34 cellular contexts compared by ENCODE assay signal in the genomic region with DNA sequence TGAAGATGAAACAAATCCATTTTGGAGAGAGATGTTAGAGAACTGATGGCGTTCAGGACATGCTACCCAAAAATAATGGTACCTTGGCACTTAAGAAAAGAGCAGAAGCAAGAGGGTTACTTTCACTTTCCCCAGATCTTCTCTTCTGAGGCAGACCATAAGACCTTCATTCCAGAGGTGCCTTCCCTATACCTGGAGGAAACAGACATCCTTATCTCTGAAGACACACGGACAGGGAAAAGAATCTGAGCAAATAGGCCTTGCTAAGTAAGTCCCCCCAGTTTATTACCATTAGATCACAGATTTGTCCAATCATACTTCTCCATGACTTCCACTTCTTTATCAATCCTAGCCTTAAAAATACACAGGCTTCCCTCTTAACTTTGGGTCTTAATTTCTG. TPM values are rescaled to one million over a fixed set of nuclear protein-coding genes. Genes with fewer than 3 reads are reported as not detected.
A peak's percentile ranks its signal among the peaks of the same experiment; 100 is the strongest.
DNase-seq lines count a peak whose midpoint lies in the region; ATAC-seq, FAIRE-seq and TF ChIP-seq lines count a peak whose summit lies in the region.
"Had no signal": no experiment of that assay in that cellular context is flagged by ENCODE, and none has a peak within 500 bp of the region (broad histone marks: within the 10 kb centered on the region; RNA-seq: fewer than 3 reads in every experiment).

No MANE protein-coding gene starts in this region.

- H2AK5ac ChIP-seq in IMR-90 (ENCODE audit: low read depth, low read length), result no peak overlapping the region; the same call in 1 of the 2 replicates

- H3K9me3 Mint-ChIP-seq in brain, result peaks cover 0 to 2% (median 0%) of the 10 kb centered on the region in 5 experiments
- H3K9me3 Mint-ChIP-seq: activated naive CD4-positive, alpha-beta T cell treated with anti-CD3 and anti-CD28 coated beads, Interleukin-2, amount 10 ng/mL, durations not matched to agents 7 days and 5 days; activated T-helper 17 cell treated with anti-CD3 and anti-CD28 coated beads, Interleukin-2, amount 50 U/mL, for 72 hours; immature natural killer cell; stimulated activated naive CD8-positive, alpha-beta T cell treated with anti-CD3 and anti-CD28 coated beads, Interleukin-15, Interleukin-2, amounts not matched to agents 100 ng/mL and 50 ng/mL, for 24 hours had no signal

- H4K5ac ChIP-seq in IMR-90 (ENCODE audit: low read depth, low read length), result peak overlapping the region; percentile 9; the same call in 1 of the 2 replicates

- FAIRE-seq in A549 (lab: Jason Lieb, UNC), result no peak
- no peak for FAIRE-seq in kidney (lab: Jason Lieb, UNC)
- FAIRE-seq: A204.1, GM18507 had no signal

- peaks cover 10% of the 10 kb centered on the region; the same call in 1 of the 2 replicates for H4K20me1 ChIP-seq in IMR-90 (ENCODE audit: insufficient read depth, low read length)

- H3K56ac ChIP-seq in IMR-90 (ENCODE audit: extremely low read depth, insufficient read depth, low read length), result no peak overlapping the region

- peak overlapping the region; percentile 46 to 59; a peak in 3 of 4 replicates for H4K8ac ChIP-seq in IMR-90 (ENCODE audit: low read depth in 2 of 2, low read length in 2 of 2)

- no peak for ATAC-seq in A549
- ATAC-seq in IMR-90 (ENCODE audit: low read depth), result no peak
- ATAC-seq in GM18868 (IDR thresholded peaks at IDR 0.05; ENCODE audit: unreplicated experiment), result no peak
- no peak for ATAC-seq in GM21390 (IDR thresholded peaks at IDR 0.05; ENCODE audit: unreplicated experiment)
- ATAC-seq: activated CD4-positive, alpha-beta T cell treated with anti-CD3 and anti-CD28 coated beads for 36 hours; activated T-helper 17 cell treated with anti-CD3 and anti-CD28 coated beads, Interleukin-2, amount 50 U/mL, for 72 hours; CD8-positive, alpha-beta T cell; Right ventricle myocardium inferior had no signal

- POLR2A ChIA-PET in A549 (lab: Yijun Ruan, JAX) (no interaction called here), IMR-90 (lab: Charles Lee; ENCODE audit: unreplicated experiment) (no interaction called here)

- H3K79me1 ChIP-seq in IMR-90 (ENCODE audit: low read depth in 1 of 2, low read length in 2 of 2), result peaks cover 0 to 25% of the 10 kb centered on the region in 2 experiments; a peak in 2 of 4 replicates

- H3K4ac ChIP-seq in IMR-90 (ENCODE audit: low read depth, low read length), result peak overlapping the region; percentile 24; the same call in 1 of the 2 replicates

- peak overlapping the region; percentile 56; the same call in 1 of the 2 replicates for H2BK120ac ChIP-seq in IMR-90 (ENCODE audit: low read depth, low read length)

- H3K4me1 Mint-ChIP-seq in brain, result peaks cover 24% of the 10 kb centered on the region

- dilution Hi-C loops in IMR-90 (cut with HindIII; ENCODE audit: low sequenced_read_pairs, unreplicated experiment), result no loop called here

- H3K36me3 Mint-ChIP-seq in brain, result no peaks in the 10 kb centered on the region
- H3K36me3 Mint-ChIP-seq: CD8-positive, alpha-beta T cell; immature natural killer cell had no signal

- peak overlapping the region; percentile 18 to 77 (median 43) for H3K4me3 Mint-ChIP-seq in brain
- H3K4me3 Mint-ChIP-seq: activated CD4-positive, alpha-beta T cell treated with anti-CD3 and anti-CD28 coated beads for 36 hours; activated naive CD4-positive, alpha-beta T cell treated with anti-CD3 and anti-CD28 coated beads, Interleukin-2, amount 10 ng/mL, durations not matched to agents 7 days and 5 days; activated T-helper 17 cell treated with anti-CD3 and anti-CD28 coated beads, Interleukin-2, amount 50 U/mL, for 72 hours; B cell; CD8-positive, alpha-beta T cell; stimulated activated naive CD8-positive, alpha-beta T cell treated with anti-CD3 and anti-CD28 coated beads, Interleukin-15, Interleukin-2, amounts not matched to agents 100 ng/mL and 50 ng/mL, for 24 hours had no signal

- in situ Hi-C loops in IMR-90 (cut with MboI; ENCODE audit: low sequenced_read_pairs), result no loop called here

- peaks cover 7% of the 10 kb centered on the region for H3K9me1 ChIP-seq in IMR-90 (ENCODE audit: insufficient read depth, low read length)

- CTCF ChIA-PET in A549 (lab: Yijun Ruan, JAX) (no interaction called here), IMR-90 (lab: Yijun Ruan, JAX) (no interaction called here)

- H3K4me3 ChIP-seq in A549, result no peak overlapping the region
- no peak overlapping the region for H3K4me3 ChIP-seq in IMR-90 (ENCODE audit: insufficient read depth, low read depth, low read length)
- peak overlapping the region; percentile 0 for H3K4me3 ChIP-seq in fibroblast of the aortic adventitia (ENCODE audit: low read depth, low read length)
- H3K4me3 ChIP-seq in kidney (ENCODE audit: low read length in 2 of 2), result no peak overlapping the region
- H3K4me3 ChIP-seq: adrenal gland, right atrium auricular region, thoracic aorta had no signal

- no peaks in the 10 kb centered on the region for H3K9me3 ChIP-seq in A549
- H3K9me3 ChIP-seq in IMR-90 (ENCODE audit: control insufficient read depth, insufficient read depth, low read length), result no peaks in the 10 kb centered on the region
- H3K9me3 ChIP-seq in kidney (ENCODE audit: control insufficient read depth in 1 of 2, low read length in 2 of 2), result no peaks in the 10 kb centered on the region
- H3K9me3 ChIP-seq: adrenal gland, right atrium auricular region, thoracic aorta, uterus had no signal

- peak overlapping the region; percentile 42; the same call in 1 of the 2 replicates for H3K9ac ChIP-seq in IMR-90 (ENCODE audit: low read depth, low read length)
- no peak overlapping the region for H3K9ac ChIP-seq in kidney (ENCODE audit: low read length in 2 of 2)

- peak overlapping the region; percentile 23 for H2BK5ac ChIP-seq in IMR-90 (ENCODE audit: low read depth, low read length, poor library complexity, severe bottlenecking)

- H3K4me1 ChIP-seq in A549 (peaks cover 33% of the 10 kb centered on the region), IMR-90 (ENCODE audit: control insufficient read depth, insufficient read depth, low read length) (peaks cover 11% of the 10 kb centered on the region), kidney (ENCODE audit: control insufficient read depth in 1 of 2, insufficient read depth in 1 of 2, low read depth in 1 of 2, low read length in 2 of 2) (peaks cover 0 to 2% of the 10 kb centered on the region in 2 donors)
- H3K4me1 ChIP-seq: uterus had no signal

- H2BK20ac ChIP-seq in IMR-90 (ENCODE audit: low read depth, low read length), result peak overlapping the region; percentile 53

- TF ChIP-seq EP300 in A549 (IDR thresholded peaks at IDR 0.05), result no peak

- peaks cover 16% of the 10 kb centered on the region for H3K27me3 Mint-ChIP-seq in brain

- H3K23ac ChIP-seq in IMR-90 (ENCODE audit: low read depth, low read length), result peak overlapping the region; percentile 53; the same call in 1 of the 2 replicates

- peak overlapping the region; percentile 67; the same call in 1 of the 2 replicates for H3K18ac ChIP-seq in IMR-90 (ENCODE audit: low read depth, low read length)

- peak overlapping the region in 2 of 5 experiments; percentile 16 to 21 for H3K27ac Mint-ChIP-seq in brain
- H3K27ac Mint-ChIP-seq: activated CD4-positive, alpha-beta T cell treated with anti-CD3 and anti-CD28 coated beads for 36 hours; activated naive CD4-positive, alpha-beta T cell treated with anti-CD3 and anti-CD28 coated beads, Interleukin-2, amount 10 ng/mL, durations not matched to agents 7 days and 5 days; activated T-helper 17 cell treated with anti-CD3 and anti-CD28 coated beads, Interleukin-2, amount 50 U/mL, for 72 hours; B cell; CD8-positive, alpha-beta T cell; immature natural killer cell; stimulated activated naive CD8-positive, alpha-beta T cell treated with anti-CD3 and anti-CD28 coated beads, Interleukin-15, Interleukin-2, amounts not matched to agents 100 ng/mL and 50 ng/mL, for 24 hours had no signal

- TF ChIP-seq POLR2A in A549 (IDR thresholded peaks at IDR 0.05; ENCODE audit: low read length), result no peak
- no peak for TF ChIP-seq POLR2A in IMR-90 (IDR thresholded peaks at IDR 0.05; ENCODE audit: low read depth, low read length)

- H3K36me3 ChIP-seq in IMR-90 (ENCODE audit: control insufficient read depth, insufficient read depth, low read length) (no peaks in the 10 kb centered on the region), kidney (ENCODE audit: control insufficient read depth in 1 of 2, insufficient read depth in 2 of 2, low read length in 2 of 2) (no peaks in the 10 kb centered on the region)
- H3K36me3 ChIP-seq: adrenal gland, brain microvascular endothelial cell, right atrium auricular region, thoracic aorta, uterus had no signal

- no peak overlapping the region for H2AK9ac ChIP-seq in IMR-90 (replicated peaks; ENCODE audit: low read depth, low read length, poor library complexity)

- peak overlapping the region; percentile 67 for H3K14ac ChIP-seq in IMR-90 (replicated peaks; ENCODE audit: low read depth, low read length)

- peak overlapping the region; percentile 30; the same call in 2 of the 3 replicates for H2BK15ac ChIP-seq in IMR-90 (ENCODE audit: low read depth, low read length)

- no peak for TF ChIP-seq RAD21 in A549 (conservative IDR thresholded peaks at IDR 0.05 in 1 of 2, IDR thresholded peaks at IDR 0.05 in 1 of 2)
- no peak for TF ChIP-seq RAD21 in IMR-90 (IDR thresholded peaks at IDR 0.05; ENCODE audit: low read length)

- intact Hi-C loops in IMR-90 (cut with micrococcal nuclease), result loop anchor here (5.0 kb wide), 1 partner anchor 38 kb away; no protein-coding TSS in a partner anchor
- intact Hi-C loops in kidney (cut with DNase I), result no loop called here

- 51% methylated on average over 2 of the region's 2 CpGs for WGBS in A549 (ENCODE audit: missing lambda C conversion rate)
- WGBS in IMR-90 (ENCODE audit: extremely low coverage in 2 of 2, insufficient read length in 1 of 2), 2 experiments, result 100% methylated on average over 1 of the region's 2 CpGs; no CpG with 5 or more reads in 1 of the 2 experiments

- no TSS peak for BruUV-seq in IMR-90 (replicated peaks; lab: Mats Ljungman, UMichigan)

- H3K27me3 ChIP-seq in IMR-90 (ENCODE audit: control insufficient read depth, insufficient read depth, low read length), result no peaks in the 10 kb centered on the region
- H3K27me3 ChIP-seq: brain microvascular endothelial cell, right atrium auricular region, uterus had no signal

- peak overlapping the region; percentile 62 for H3K4me2 ChIP-seq in A549
- peak overlapping the region; percentile 87 for H3K4me2 ChIP-seq in IMR-90 (ENCODE audit: low read depth, low read length)

- peak overlapping the region; percentile 12; the same call in 1 of the 2 replicates for H4K91ac ChIP-seq in IMR-90 (ENCODE audit: insufficient read depth, low read depth, low read length)

- H3K27ac ChIP-seq in A549 (peak overlapping the region; percentile 52 to 99), IMR-90 (ENCODE audit: insufficient read depth, low read length) (no peak overlapping the region), kidney (ENCODE audit: low read depth in 2 of 2, low read length in 2 of 2) (no peak overlapping the region)
- H3K27ac ChIP-seq: adrenal gland, brain microvascular endothelial cell, HL-60, right atrium auricular region, thoracic aorta had no signal

- no peak for DNase-seq in A549 (ENCODE audit: low read depth in 1 of 2, low spot score in 1 of 2)
- DNase-seq in IMR-90, result peak; percentile 20
- no peak for DNase-seq in fibroblast of the aortic adventitia (ENCODE audit: low read depth)
- no peak for DNase-seq in stimulated activated CD4-positive, alpha-beta T cell treated with anti-CD3 and anti-CD28 coated beads, Interleukin-4, amount 100 ng/mL, for 4 hours
- no peak for DNase-seq in kidney
- DNase-seq: activated CD4-positive, alpha-beta T cell treated with anti-CD3 and anti-CD28 coated beads for 36 hours; activated naive CD4-positive, alpha-beta T cell treated with anti-CD3 and anti-CD28 coated beads, Interleukin-2, amount 10 ng/mL, durations not matched to agents 7 days and 5 days; adrenal gland; brain microvascular endothelial cell; CD8-positive, alpha-beta T cell; DMS 273 treated with DMSO at 0.1 percent for 48 hours; EL; H7; immature natural killer cell; Karpas-422; NCI-H146; NCI-H2107; NCI-H446 treated with DMSO at 0.1 percent for 48 hours; posterior cingulate gyrus; stimulated activated CD4-positive, alpha-beta T cell treated with anti-CD3 and anti-CD28 coated beads, Interleukin-1b, Interleukin-23, amount 100 ng/mL, for 48 hours; stimulated activated CD8-positive, alpha-beta memory T cell treated with anti-CD3 and anti-CD28 coated beads, Interleukin-4, amount 100 ng/mL, for 48 hours; uterus had no signal

- H2AFZ ChIP-seq in IMR-90 (replicated peaks; ENCODE audit: low read length, poor library complexity), result no peak overlapping the region

- TF ChIP-seq CTCF in A549 (IDR thresholded peaks at IDR 0.05) (no peak), IMR-90 (conservative IDR thresholded peaks at IDR 0.05; ENCODE audit: low read depth, low read length) (no peak), brain (conservative IDR thresholded peaks at IDR 0.05) (no peak), fibroblast of the aortic adventitia (IDR thresholded peaks at IDR 0.05; ENCODE audit: insufficient read depth, low read length) (no peak), kidney (IDR thresholded peaks at IDR 0.05; ENCODE audit: borderline replicate concordance, extremely low read depth, insufficient read depth) (no peak)

RNA-seq across cellular contexts. Expression of a gene that starts 2.0 kb away (rescaled TPM):
- polyA plus RNA-seq in A549 (2011; rRNA removed) (32.5 and 45.2 TPM in 2 replicates), A549 (2017; fragmentation: RNase III; extraction: RNeasy Plus Mini Kit Qiagen cat#74134 plus additional on column Dnase treatment) (32.4 to 35.1 TPM (median 32.9 TPM) in 3 replicates), IMR-90 (2012; rRNA removed) (12.9 and 14.9 TPM in 2 replicates), brain (ENCODE audit: insufficient read depth, low read depth, low replicate concordance) (1.8 TPM), kidney (ENCODE audit: insufficient read depth, low read depth, low replicate concordance) (2.3 TPM)
- polyA plus RNA-seq in A549 (2012; cell fraction: cytosol; rRNA removed), result 8.0 and 10.2 TPM in 2 replicates
- polyA plus RNA-seq in A549 (2012; cell fraction: nucleus; rRNA removed), result 5.8 and 6.5 TPM in 2 replicates
- 19.3 and 20.7 TPM in 2 replicates for polyA minus RNA-seq in A549 (2011; rRNA and poly(A)+ RNA removed)
- total RNA-seq in IMR-90 (2012; rRNA removed) (27.1 and 54.4 TPM in 2 replicates), fibroblast of the aortic adventitia (ENCODE audit: low replicate concordance) (16.3 and 79.5 TPM in 2 replicates), kidney (16.9 TPM)
- polyA plus RNA-seq in IMR-90 (2012; cell fraction: cytosol; rRNA removed), result 1.9 and 5.8 TPM in 2 replicates
- polyA plus RNA-seq in IMR-90 (2012; cell fraction: nucleus; rRNA removed; ENCODE audit: low replicate concordance), result 6.7 and 13.7 TPM in 2 replicates
- total RNA-seq: B cell; CD8-positive, alpha-beta T cell had no signal
- polyA plus RNA-seq: immature natural killer cell had no signal

Comparison
In these comparisons a context has a peak if more than half of its experiments do, and no peak if none do; other contexts are left out.
1. H3K27ac ChIP-seq: peak in A549 (2 of 2); none in IMR-90 (single experiment) and kidney (0 of 2).